ENCODE assay signal across 12 cellular contexts in the genomic region with DNA sequence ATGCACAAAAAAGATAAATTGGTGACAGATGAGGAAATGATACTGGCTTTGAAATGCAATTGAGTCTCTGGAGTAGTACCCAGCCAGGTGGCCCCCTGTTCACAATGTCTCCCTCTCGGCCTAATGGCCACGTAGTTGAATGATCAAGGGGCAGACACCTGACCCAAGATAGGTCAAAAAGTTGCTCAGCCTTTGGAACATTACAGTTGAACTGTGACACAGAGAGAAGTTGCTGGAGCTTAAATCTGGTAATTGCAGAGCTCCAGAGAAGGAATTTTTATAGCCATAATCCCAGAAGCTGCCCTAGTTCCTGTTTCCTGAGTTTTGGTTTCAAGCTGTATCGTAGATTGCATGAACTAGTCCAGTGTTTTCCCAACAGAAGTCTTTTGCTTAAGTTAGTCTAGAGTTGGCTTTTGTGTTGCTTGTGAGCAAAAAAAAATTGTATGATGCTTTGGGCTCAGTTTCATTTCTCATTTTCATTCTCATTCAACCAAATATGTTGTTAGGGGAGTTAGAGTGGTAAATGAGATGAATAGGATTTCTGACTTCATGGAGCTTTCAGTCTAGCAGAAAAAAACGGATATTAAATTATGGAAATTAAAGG.
DNase-seq lines count a peak whose midpoint lies in the region; ATAC-seq and FAIRE-seq lines count a peak whose summit lies in the region.
"Had no signal": no experiment of that assay in that cellular context is flagged by ENCODE, and none has a peak within 500 bp of the region (broad histone marks: within the 10 kb centered on the region; RNA-seq: fewer than 3 reads in every experiment).

No MANE protein-coding gene starts in this region.

- peak overlapping the region; percentile 12; the same call in 1 of the 2 replicates for H3K9ac ChIP-seq in Karpas-422 (ENCODE audit: low read length)
- H3K9ac ChIP-seq: KMS-11 had no signal

- ATAC-seq in GM18909 (IDR thresholded peaks at IDR 0.05; ENCODE audit: poor library complexity, unreplicated experiment) = peak; percentile 83
- ATAC-seq in HG02588 (IDR thresholded peaks at IDR 0.05; ENCODE audit: unreplicated experiment) = peak; percentile 70
- ATAC-seq in activated T-cell treated with anti-CD3 and anti-CD28 coated beads, Interleukin-2, amount 50 U/mL, for 72 hours (replicated peaks in 1 of 2) = no peak
- no peak for ATAC-seq in HG03571 (IDR thresholded peaks at IDR 0.05; ENCODE audit: unreplicated experiment)
- ATAC-seq: activated T-helper 17 cell treated with anti-CD3 and anti-CD28 coated beads, Interleukin-2, amount 50 U/mL, for 72 hours; gastrocnemius medialis had no signal

- no peaks in the 10 kb centered on the region for H3K27me3 ChIP-seq in Karpas-422 (ENCODE audit: low read length)
- no peaks in the 10 kb centered on the region for H3K27me3 ChIP-seq in small intestine (ENCODE audit: control insufficient read depth in 2 of 2, insufficient read depth in 2 of 2, low read length in 2 of 2)
- H3K27me3 ChIP-seq: gastrocnemius medialis had no signal

- H3K9me2 ChIP-seq in Karpas-422 (replicated peaks; ENCODE audit: insufficient read depth, low read length) = no peaks in the 10 kb centered on the region

- H3K4me3 Mint-ChIP-seq in activated T-cell treated with anti-CD3 and anti-CD28 coated beads, Interleukin-2, amount 50 U/mL, for 72 hours = no peak overlapping the region
- H3K4me3 Mint-ChIP-seq: activated T-helper 17 cell treated with anti-CD3 and anti-CD28 coated beads, Interleukin-2, amount 50 U/mL, for 72 hours; stimulated activated naive CD8-positive, alpha-beta T cell treated with anti-CD3 and anti-CD28 coated beads, Interleukin-15, Interleukin-2, amounts not matched to agents 100 ng/mL and 50 ng/mL, for 24 hours had no signal

- H3K79me2 ChIP-seq in Karpas-422 (ENCODE audit: low read length) = peaks cover 57% of the 10 kb centered on the region

- H3K36me3 ChIP-seq in Karpas-422 (ENCODE audit: insufficient read depth, low read length) = peaks cover 11% of the 10 kb centered on the region; the same call in 1 of the 2 replicates
- no peaks in the 10 kb centered on the region for H3K36me3 ChIP-seq in small intestine (ENCODE audit: control insufficient read depth in 2 of 2, insufficient read depth in 2 of 2, low read length in 2 of 2)
- H3K36me3 ChIP-seq: gastrocnemius medialis had no signal

- H3K4me1 ChIP-seq in Karpas-422 (ENCODE audit: low read length) = peaks cover 47% of the 10 kb centered on the region
- H3K4me1 ChIP-seq in small intestine (ENCODE audit: control insufficient read depth in 2 of 2, insufficient read depth in 1 of 2, low read depth in 1 of 2, low read length in 1 of 2) = peaks cover 0 to 4% of the 10 kb centered on the region in 2 donors
- H3K4me1 ChIP-seq: gastrocnemius medialis had no signal

- 22 to 56% (median 44%) methylated on average over 4 of the region's 4 CpGs for WGBS in small intestine, 3 donors

- no peaks in the 10 kb centered on the region for H3K27me3 Mint-ChIP-seq in activated T-cell treated with anti-CD3 and anti-CD28 coated beads, Interleukin-2, amount 50 U/mL, for 72 hours (ENCODE audit: low read depth)
- H3K27me3 Mint-ChIP-seq: stimulated activated naive CD8-positive, alpha-beta T cell treated with anti-CD3 and anti-CD28 coated beads, Interleukin-15, Interleukin-2, amounts not matched to agents 100 ng/mL and 50 ng/mL, for 24 hours had no signal

- FAIRE-seq in small intestine (lab: Jason Lieb, UNC) = no peak

- H3K4me2 ChIP-seq in Karpas-422 (ENCODE audit: low read depth, low read length, poor library complexity, severe bottlenecking) = peak overlapping the region; percentile 45
- H3K4me2 ChIP-seq: KMS-11 had no signal

- H3K4me3 ChIP-seq in Karpas-422 (ENCODE audit: low read length) (peak overlapping the region; percentile 14; the same call in 1 of the 2 replicates), small intestine (ENCODE audit: low read depth in 1 of 2, low read length in 2 of 2) (no peak overlapping the region)
- H3K4me3 ChIP-seq: gastrocnemius medialis had no signal

- H3K36me3 Mint-ChIP-seq in activated T-cell treated with anti-CD3 and anti-CD28 coated beads, Interleukin-2, amount 50 U/mL, for 72 hours (ENCODE audit: insufficient read depth in 2 of 2) = peaks cover 0 to 3% of the 10 kb centered on the region in 2 donors

- no peak overlapping the region for H3K27ac Mint-ChIP-seq in activated T-cell treated with anti-CD3 and anti-CD28 coated beads, Interleukin-2, amount 50 U/mL, for 72 hours
- H3K27ac Mint-ChIP-seq: activated T-helper 17 cell treated with anti-CD3 and anti-CD28 coated beads, Interleukin-2, amount 50 U/mL, for 72 hours; stimulated activated naive CD8-positive, alpha-beta T cell treated with anti-CD3 and anti-CD28 coated beads, Interleukin-15, Interleukin-2, amounts not matched to agents 100 ng/mL and 50 ng/mL, for 24 hours had no signal

- H4K20me1 ChIP-seq in Karpas-422 (ENCODE audit: insufficient read depth, low read depth, low read length) = no peaks in the 10 kb centered on the region

- peak overlapping the region; percentile 91 for H3K27ac ChIP-seq in Karpas-422 (ENCODE audit: low read length)
- H3K27ac ChIP-seq in small intestine (ENCODE audit: low read depth in 1 of 2, low read length in 1 of 2) = no peak overlapping the region
- H3K27ac ChIP-seq: gastrocnemius medialis, KMS-11 had no signal

- peak; percentile 81 for DNase-seq in Karpas-422
- peak; percentile 46 for DNase-seq in small intestine
- no peak for DNase-seq in DMS153 treated with DMSO at 0.1 percent for 48 hours (lab: John Stamatoyannopoulos, UW; ENCODE audit: unreplicated experiment)
- no peak for DNase-seq in AG08396 (ENCODE audit: low spot score)
- no peak for DNase-seq in activated T-cell treated with anti-CD3 and anti-CD28 coated beads, Interleukin-2, amount 50 U/mL, for 72 hours
- DNase-seq: gastrocnemius medialis had no signal

- H3K9me3 ChIP-seq in Karpas-422 (ENCODE audit: low read length) (no peaks in the 10 kb centered on the region), small intestine (ENCODE audit: control insufficient read depth, low read depth) (no peaks in the 10 kb centered on the region)
- H3K9me3 ChIP-seq: gastrocnemius medialis had no signal

- H3K9me3 Mint-ChIP-seq in activated T-cell treated with anti-CD3 and anti-CD28 coated beads, Interleukin-2, amount 50 U/mL, for 72 hours = peaks cover 3 to 4% of the 10 kb centered on the region in 2 donors

- H2AFZ ChIP-seq in Karpas-422 (ENCODE audit: low read length) = no peak overlapping the region

- no peaks in the 10 kb centered on the region for H3K4me1 Mint-ChIP-seq in activated T-cell treated with anti-CD3 and anti-CD28 coated beads, Interleukin-2, amount 50 U/mL, for 72 hours (ENCODE audit: low read depth)
- H3K4me1 Mint-ChIP-seq: activated T-helper 17 cell treated with anti-CD3 and anti-CD28 coated beads, Interleukin-2, amount 50 U/mL, for 72 hours had no signal

Comparison
In these comparisons a context has a peak if more than half of its experiments do, and no peak if none do; other contexts are left out.
1. ATAC-seq: peak in GM18909 (single experiment) and HG02588 (single experiment); none in activated T-cell treated with anti-CD3 and anti-CD28 coated beads, Interleukin-2, amount 50 U/mL, for 72 hours (0 of 2) and HG03571 (single experiment).
2. DNase-seq: peak in Karpas-422 (single experiment) and small intestine (single experiment); none in DMS153 treated with DMSO at 0.1 percent for 48 hours (single experiment), AG08396 (single experiment) and activated T-cell treated with anti-CD3 and anti-CD28 coated beads, Interleukin-2, amount 50 U/mL, for 72 hours (0 of 2).